Comparison of ENCODE assay signal across 28 cellular contexts in the genomic region with DNA sequence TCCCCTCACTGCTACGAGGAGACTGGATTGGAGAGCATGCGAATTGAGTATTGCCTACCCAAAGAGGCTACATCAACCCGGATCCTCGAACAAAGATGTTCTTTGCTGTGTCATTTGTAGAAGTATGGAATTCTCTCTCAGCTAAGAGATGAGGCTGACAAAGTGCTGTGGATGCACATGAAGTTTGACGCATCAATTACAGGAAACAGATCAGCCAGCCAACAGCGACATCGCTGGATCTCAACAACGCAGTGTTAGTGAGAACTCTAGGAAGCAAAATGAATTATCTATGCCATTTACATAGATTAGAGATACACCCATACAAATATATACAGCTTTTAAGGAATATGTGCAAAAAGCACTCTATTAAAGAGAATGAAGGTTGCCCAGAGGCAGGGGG.
"Had no signal": no experiment of that assay in that cellular context is flagged by ENCODE, and none has a peak within 500 bp of the region (broad histone marks: within the 10 kb centered on the region; RNA-seq: fewer than 3 reads in every experiment).

No MANE protein-coding gene starts in this region.

- ATAC-seq: activated CD4-positive, CD25-positive, alpha-beta regulatory T cell treated with anti-CD3 and anti-CD28 coated beads, Interleukin-2, amount 50 U/mL, for 24 hours; activated CD8-positive, alpha-beta memory T cell treated with anti-CD3 and anti-CD28 coated beads, Interleukin-2, amount 10 ng/mL, durations not matched to agents 7 days and 5 days; activated naive CD4-positive, alpha-beta T cell treated with anti-CD3 and anti-CD28 coated beads, Interleukin-2, amount 50 U/mL, for 72 hours; activated naive CD8-positive, alpha-beta T cell treated with anti-CD3 and anti-CD28 coated beads, Interleukin-2, amount 50 U/mL, for 24 hours; body of pancreas; PC-3 had no signal

- H3K4me1 Mint-ChIP-seq: activated CD8-positive, alpha-beta memory T cell treated with anti-CD3 and anti-CD28 coated beads, Interleukin-2, amount 10 ng/mL, durations not matched to agents 7 days and 5 days had no signal

- DNase-seq: activated CD4-positive, alpha-beta T cell treated with anti-CD3 and anti-CD28 coated beads for 48 hours; activated CD4-positive, alpha-beta T cell treated with anti-CD3 and anti-CD28 coated beads, Interleukin-2, amount 50 U/mL, for 48 hours; activated CD8-positive, alpha-beta memory T cell treated with anti-CD3 and anti-CD28 coated beads, Interleukin-2, amount 10 ng/mL, durations not matched to agents 7 days and 5 days; activated effector memory CD4-positive, alpha-beta T cell treated with Interleukin-2 at 50 U/mL for 16 hours; activated naive CD4-positive, alpha-beta T cell; activated naive CD8-positive, alpha-beta T cell treated with anti-CD3 and anti-CD28 coated beads, Interleukin-2, amount 50 U/mL, for 24 hours; activated T-cell treated with anti-CD3 and anti-CD28 coated beads, Interleukin-2, amount 50 U/mL, for 24 hours; amniotic stem cell; central memory CD4-positive, alpha-beta T cell; Karpas-422; MM.1S; NCI-H1105 treated with DMSO at 0.1 percent for 48 hours; NCI-H1436 treated with DMSO at 0.1 percent for 48 hours; NCI-H187; NCI-H2081; NCI-H446; NCI-H524; PC-3; SHP77 had no signal

- H3K27ac Mint-ChIP-seq: activated CD8-positive, alpha-beta memory T cell treated with anti-CD3 and anti-CD28 coated beads, Interleukin-2, amount 10 ng/mL, durations not matched to agents 7 days and 5 days; activated naive CD4-positive, alpha-beta T cell treated with anti-CD3 and anti-CD28 coated beads, Interleukin-2, amount 50 U/mL, for 72 hours; activated naive CD8-positive, alpha-beta T cell treated with anti-CD3 and anti-CD28 coated beads, Interleukin-2, amount 50 U/mL, for 24 hours; activated T-cell treated with anti-CD3 and anti-CD28 coated beads, Interleukin-2, amount 50 U/mL, for 24 hours; activated T-helper 1 cell treated with anti-CD3 and anti-CD28 coated beads, Interleukin-12 subunit alpha, Interleukin-12 subunit beta, Interleukin-2, Interleukin-4 antibody, amounts not matched to agents 30 ng/mL and 10 ng/mL and 1 ng/mL, durations not matched to agents 14 hours and 24 hours and 36 hours; T-helper 1 cell treated with Interleukin-12 subunit alpha and Interleukin-12 subunit beta and Interleukin-4 antibody, amounts not matched to agents 30 μg/mL and 1 μg/mL, for 36 hours had no signal

- H3K27me3 ChIP-seq: ascending aorta, body of pancreas, SJSA1 had no signal

- FAIRE-seq: bronchial epithelial cell, RCC 7860 had no signal

- H3K9me3 ChIP-seq: ascending aorta, body of pancreas, SJSA1 had no signal

- H3K4me3 ChIP-seq: ascending aorta, body of pancreas, SJSA1 had no signal

- H3K4me3 Mint-ChIP-seq: activated CD8-positive, alpha-beta memory T cell treated with anti-CD3 and anti-CD28 coated beads, Interleukin-2, amount 10 ng/mL, durations not matched to agents 7 days and 5 days; activated naive CD8-positive, alpha-beta T cell treated with anti-CD3 and anti-CD28 coated beads, Interleukin-2, amount 50 U/mL, for 24 hours; activated T-cell treated with anti-CD3 and anti-CD28 coated beads, Interleukin-2, amount 50 U/mL, for 24 hours; activated T-helper 1 cell treated with anti-CD3 and anti-CD28 coated beads, Interleukin-12 subunit alpha, Interleukin-12 subunit beta, Interleukin-2, Interleukin-4 antibody, amounts not matched to agents 30 ng/mL and 10 ng/mL and 1 ng/mL, durations not matched to agents 14 hours and 24 hours and 36 hours; T-helper 1 cell treated with Interleukin-12 subunit alpha and Interleukin-12 subunit beta and Interleukin-4 antibody, amounts not matched to agents 30 μg/mL and 1 μg/mL, for 36 hours had no signal

- H3K36me3 Mint-ChIP-seq: activated CD8-positive, alpha-beta memory T cell treated with anti-CD3 and anti-CD28 coated beads, Interleukin-2, amount 10 ng/mL, durations not matched to agents 7 days and 5 days; activated naive CD4-positive, alpha-beta T cell treated with anti-CD3 and anti-CD28 coated beads, Interleukin-2, amount 50 U/mL, for 72 hours had no signal

- H3K36me3 ChIP-seq: ascending aorta, SJSA1 had no signal

- H3K27ac ChIP-seq: ascending aorta, body of pancreas, SJSA1 had no signal

- H3K4me1 ChIP-seq: ascending aorta, body of pancreas, SJSA1 had no signal

- H3K9me3 Mint-ChIP-seq: activated naive CD4-positive, alpha-beta T cell treated with anti-CD3 and anti-CD28 coated beads, Interleukin-2, amount 50 U/mL, for 72 hours; activated naive CD8-positive, alpha-beta T cell treated with anti-CD3 and anti-CD28 coated beads, Interleukin-2, amount 50 U/mL, for 24 hours; activated T-cell treated with anti-CD3 and anti-CD28 coated beads, Interleukin-2, amount 50 U/mL, for 24 hours; activated T-helper 1 cell treated with anti-CD3 and anti-CD28 coated beads, Interleukin-12 subunit alpha, Interleukin-12 subunit beta, Interleukin-2, Interleukin-4 antibody, amounts not matched to agents 30 ng/mL and 10 ng/mL and 1 ng/mL, durations not matched to agents 14 hours and 24 hours and 36 hours; T-helper 1 cell treated with Interleukin-12 subunit alpha and Interleukin-12 subunit beta and Interleukin-4 antibody, amounts not matched to agents 30 μg/mL and 1 μg/mL, for 36 hours had no signal
